1 cellular context compared by ENCODE assay signal in the genomic region with DNA sequence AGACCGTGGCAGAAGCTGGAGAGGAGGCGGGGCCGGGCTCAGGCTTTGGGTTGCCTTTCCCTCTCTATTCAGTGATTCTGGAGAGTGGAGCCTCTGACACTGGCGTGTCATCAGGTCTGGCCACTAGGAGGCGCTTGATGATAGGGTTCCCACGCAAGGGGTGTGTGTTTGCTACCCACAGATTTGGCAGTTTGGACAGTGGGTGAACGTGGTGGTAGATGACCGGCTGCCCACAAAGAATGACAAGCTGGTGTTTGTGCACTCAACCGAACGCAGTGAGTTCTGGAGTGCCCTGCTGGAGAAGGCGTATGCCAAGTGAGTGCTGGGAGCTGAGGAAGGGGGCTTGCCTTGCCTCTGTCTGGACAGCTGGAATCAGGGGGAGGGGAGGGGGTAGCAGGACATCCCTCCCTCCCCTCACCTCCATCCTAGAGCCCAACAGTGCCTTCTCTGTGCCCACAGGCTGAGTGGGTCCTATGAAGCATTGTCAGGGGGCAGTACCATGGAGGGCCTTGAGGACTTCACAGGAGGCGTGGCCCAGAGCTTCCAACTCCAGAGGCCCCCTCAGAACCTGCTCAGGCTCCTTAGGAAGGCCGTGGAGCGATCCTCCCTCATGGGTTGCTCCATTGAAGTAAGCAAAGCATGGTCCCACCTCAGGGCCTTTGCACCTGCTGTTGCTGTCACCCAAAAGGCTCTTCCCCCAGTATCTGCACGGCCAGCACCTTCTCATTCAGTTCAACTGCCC.
TF ChIP-seq lines count a peak whose summit lies in the region.

No MANE protein-coding gene starts in this region.

TF ChIP-seq in HepG2, 621 proteins besides CTCF, POLR2A, EP300 and RAD21 (continued from another document and continues in another):
- TF ChIP-seq, protein P1, sequence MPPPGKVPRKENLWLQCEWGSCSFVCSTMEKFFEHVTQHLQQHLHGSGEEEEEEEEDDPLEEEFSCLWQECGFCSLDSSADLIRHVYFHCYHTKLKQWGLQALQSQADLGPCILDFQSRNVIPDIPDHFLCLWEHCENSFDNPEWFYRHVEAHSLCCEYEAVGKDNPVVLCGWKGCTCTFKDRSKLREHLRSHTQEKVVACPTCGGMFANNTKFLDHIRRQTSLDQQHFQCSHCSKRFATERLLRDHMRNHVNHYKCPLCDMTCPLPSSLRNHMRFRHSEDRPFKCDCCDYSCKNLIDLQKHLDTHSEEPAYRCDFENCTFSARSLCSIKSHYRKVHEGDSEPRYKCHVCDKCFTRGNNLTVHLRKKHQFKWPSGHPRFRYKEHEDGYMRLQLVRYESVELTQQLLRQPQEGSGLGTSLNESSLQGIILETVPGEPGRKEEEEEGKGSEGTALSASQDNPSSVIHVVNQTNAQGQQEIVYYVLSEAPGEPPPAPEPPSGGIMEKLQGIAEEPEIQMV (CRISPR knock-in tag; IDR thresholded peaks at IDR 0.05; ENCODE audit: low read depth), result no peak
- TF ChIP-seq MAZ (IDR thresholded peaks at IDR 0.05; ENCODE audit: borderline replicate concordance, low read depth, low read length) (peak; percentile 42; the same call in 1 of the 2 replicates), MAZ (CRISPR knock-in tag; IDR thresholded peaks at IDR 0.05; ENCODE audit: low read depth) (no peak), ZNF883 (CRISPR knock-in tag; IDR thresholded peaks at IDR 0.05; ENCODE audit: not compliant biosample characterization) (no peak), ZNF143 (CRISPR knock-in tag; IDR thresholded peaks at IDR 0.05) (no peak), CEBPG (CRISPR knock-in tag; IDR thresholded peaks at IDR 0.05) (0 out of 2 replicates have a peak, but pooled peaks have one; percentile 16), ZNF737 (CRISPR knock-in tag; IDR thresholded peaks at IDR 0.05; ENCODE audit: borderline replicate concordance) (no peak), MXI1 (IDR thresholded peaks at IDR 0.05; ENCODE audit: borderline replicate concordance, low read depth, low read length) (no peak), XBP1 (CRISPR knock-in tag; IDR thresholded peaks at IDR 0.05) (no peak), ZBTB3 (CRISPR knock-in tag; IDR thresholded peaks at IDR 0.05; ENCODE audit: borderline replicate concordance, low read depth) (no peak), ZNF329 (CRISPR knock-in tag; IDR thresholded peaks at IDR 0.05; ENCODE audit: low read depth) (no peak), ZNF839 (CRISPR knock-in tag; IDR thresholded peaks at IDR 0.05; ENCODE audit: borderline replicate concordance) (peak; percentile 44; the same call in 1 of the 2 replicates), STAG1 (CRISPR knock-in tag; IDR thresholded peaks at IDR 0.05) (peak; percentile 94), ZNF263 (CRISPR knock-in tag; IDR thresholded peaks at IDR 0.05) (peak; percentile 40; the same call in 1 of the 2 replicates), ZNF354B (CRISPR knock-in tag; IDR thresholded peaks at IDR 0.05) (0 out of 2 replicates have a peak, but pooled peaks have one; percentile 74), LCORL (IDR thresholded peaks at IDR 0.05) (0 out of 2 replicates have a peak, but pooled peaks have one; percentile 34), LCORL (CRISPR knock-in tag; IDR thresholded peaks at IDR 0.05) (peak; percentile 94), ZBTB21 (CRISPR knock-in tag; IDR thresholded peaks at IDR 0.05) (no peak)
- TF ChIP-seq, protein P2, sequence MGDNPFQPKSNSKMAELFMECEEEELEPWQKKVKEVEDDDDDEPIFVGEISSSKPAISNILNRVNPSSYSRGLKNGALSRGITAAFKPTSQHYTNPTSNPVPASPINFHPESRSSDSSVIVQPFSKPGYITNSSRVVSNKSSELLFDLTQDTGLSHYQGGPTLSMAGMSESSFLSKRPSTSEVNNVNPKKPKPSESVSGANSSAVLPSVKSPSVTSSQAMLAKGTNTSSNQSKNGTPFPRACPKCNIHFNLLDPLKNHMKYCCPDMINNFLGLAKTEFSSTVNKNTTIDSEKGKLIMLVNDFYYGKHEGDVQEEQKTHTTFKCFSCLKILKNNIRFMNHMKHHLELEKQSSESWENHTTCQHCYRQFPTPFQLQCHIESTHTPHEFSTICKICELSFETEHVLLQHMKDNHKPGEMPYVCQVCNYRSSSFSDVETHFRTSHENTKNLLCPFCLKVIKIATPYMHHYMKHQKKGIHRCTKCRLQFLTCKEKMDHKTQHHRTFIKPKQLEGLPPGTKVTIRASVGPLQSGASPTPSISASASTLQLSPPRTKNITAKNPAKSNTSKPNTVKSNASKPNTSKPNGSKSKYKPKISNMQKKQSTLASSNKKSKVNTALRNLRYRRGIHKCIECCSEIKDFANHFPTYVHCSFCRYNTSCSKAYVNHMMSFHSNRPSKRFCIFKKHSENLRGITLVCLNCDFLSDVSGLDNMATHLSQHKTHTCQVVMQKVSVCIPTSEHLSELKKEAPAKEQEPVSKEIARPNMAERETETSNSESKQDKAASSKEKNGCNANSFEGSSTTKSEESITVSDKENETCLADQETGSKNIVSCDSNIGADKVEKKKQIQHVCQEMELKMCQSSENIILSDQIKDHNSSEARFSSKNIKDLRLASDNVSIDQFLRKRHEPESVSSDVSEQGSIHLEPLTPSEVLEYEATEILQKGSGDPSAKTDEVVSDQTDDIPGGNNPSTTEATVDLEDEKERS (CRISPR knock-in tag; IDR thresholded peaks at IDR 0.05), result no peak
- TF ChIP-seq, protein P3, sequence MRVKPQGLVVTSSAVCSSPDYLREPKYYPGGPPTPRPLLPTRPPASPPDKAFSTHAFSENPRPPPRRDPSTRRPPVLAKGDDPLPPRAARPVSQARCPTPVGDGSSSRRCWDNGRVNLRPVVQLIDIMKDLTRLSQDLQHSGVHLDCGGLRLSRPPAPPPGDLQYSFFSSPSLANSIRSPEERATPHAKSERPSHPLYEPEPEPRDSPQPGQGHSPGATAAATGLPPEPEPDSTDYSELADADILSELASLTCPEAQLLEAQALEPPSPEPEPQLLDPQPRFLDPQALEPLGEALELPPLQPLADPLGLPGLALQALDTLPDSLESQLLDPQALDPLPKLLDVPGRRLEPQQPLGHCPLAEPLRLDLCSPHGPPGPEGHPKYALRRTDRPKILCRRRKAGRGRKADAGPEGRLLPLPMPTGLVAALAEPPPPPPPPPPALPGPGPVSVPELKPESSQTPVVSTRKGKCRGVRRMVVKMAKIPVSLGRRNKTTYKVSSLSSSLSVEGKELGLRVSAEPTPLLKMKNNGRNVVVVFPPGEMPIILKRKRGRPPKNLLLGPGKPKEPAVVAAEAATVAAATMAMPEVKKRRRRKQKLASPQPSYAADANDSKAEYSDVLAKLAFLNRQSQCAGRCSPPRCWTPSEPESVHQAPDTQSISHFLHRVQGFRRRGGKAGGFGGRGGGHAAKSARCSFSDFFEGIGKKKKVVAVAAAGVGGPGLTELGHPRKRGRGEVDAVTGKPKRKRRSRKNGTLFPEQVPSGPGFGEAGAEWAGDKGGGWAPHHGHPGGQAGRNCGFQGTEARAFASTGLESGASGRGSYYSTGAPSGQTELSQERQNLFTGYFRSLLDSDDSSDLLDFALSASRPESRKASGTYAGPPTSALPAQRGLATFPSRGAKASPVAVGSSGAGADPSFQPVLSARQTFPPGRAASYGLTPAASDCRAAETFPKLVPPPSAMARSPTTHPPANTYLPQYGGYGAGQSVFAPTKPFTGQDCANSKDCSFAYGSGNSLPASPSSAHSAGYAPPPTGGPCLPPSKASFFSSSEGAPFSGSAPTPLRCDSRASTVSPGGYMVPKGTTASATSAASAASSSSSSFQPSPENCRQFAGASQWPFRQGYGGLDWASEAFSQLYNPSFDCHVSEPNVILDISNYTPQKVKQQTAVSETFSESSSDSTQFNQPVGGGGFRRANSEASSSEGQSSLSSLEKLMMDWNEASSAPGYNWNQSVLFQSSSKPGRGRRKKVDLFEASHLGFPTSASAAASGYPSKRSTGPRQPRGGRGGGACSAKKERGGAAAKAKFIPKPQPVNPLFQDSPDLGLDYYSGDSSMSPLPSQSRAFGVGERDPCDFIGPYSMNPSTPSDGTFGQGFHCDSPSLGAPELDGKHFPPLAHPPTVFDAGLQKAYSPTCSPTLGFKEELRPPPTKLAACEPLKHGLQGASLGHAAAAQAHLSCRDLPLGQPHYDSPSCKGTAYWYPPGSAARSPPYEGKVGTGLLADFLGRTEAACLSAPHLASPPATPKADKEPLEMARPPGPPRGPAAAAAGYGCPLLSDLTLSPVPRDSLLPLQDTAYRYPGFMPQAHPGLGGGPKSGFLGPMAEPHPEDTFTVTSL (CRISPR knock-in tag; IDR thresholded peaks at IDR 0.05; ENCODE audit: borderline replicate concordance), result no peak
- TF ChIP-seq, protein P4, sequence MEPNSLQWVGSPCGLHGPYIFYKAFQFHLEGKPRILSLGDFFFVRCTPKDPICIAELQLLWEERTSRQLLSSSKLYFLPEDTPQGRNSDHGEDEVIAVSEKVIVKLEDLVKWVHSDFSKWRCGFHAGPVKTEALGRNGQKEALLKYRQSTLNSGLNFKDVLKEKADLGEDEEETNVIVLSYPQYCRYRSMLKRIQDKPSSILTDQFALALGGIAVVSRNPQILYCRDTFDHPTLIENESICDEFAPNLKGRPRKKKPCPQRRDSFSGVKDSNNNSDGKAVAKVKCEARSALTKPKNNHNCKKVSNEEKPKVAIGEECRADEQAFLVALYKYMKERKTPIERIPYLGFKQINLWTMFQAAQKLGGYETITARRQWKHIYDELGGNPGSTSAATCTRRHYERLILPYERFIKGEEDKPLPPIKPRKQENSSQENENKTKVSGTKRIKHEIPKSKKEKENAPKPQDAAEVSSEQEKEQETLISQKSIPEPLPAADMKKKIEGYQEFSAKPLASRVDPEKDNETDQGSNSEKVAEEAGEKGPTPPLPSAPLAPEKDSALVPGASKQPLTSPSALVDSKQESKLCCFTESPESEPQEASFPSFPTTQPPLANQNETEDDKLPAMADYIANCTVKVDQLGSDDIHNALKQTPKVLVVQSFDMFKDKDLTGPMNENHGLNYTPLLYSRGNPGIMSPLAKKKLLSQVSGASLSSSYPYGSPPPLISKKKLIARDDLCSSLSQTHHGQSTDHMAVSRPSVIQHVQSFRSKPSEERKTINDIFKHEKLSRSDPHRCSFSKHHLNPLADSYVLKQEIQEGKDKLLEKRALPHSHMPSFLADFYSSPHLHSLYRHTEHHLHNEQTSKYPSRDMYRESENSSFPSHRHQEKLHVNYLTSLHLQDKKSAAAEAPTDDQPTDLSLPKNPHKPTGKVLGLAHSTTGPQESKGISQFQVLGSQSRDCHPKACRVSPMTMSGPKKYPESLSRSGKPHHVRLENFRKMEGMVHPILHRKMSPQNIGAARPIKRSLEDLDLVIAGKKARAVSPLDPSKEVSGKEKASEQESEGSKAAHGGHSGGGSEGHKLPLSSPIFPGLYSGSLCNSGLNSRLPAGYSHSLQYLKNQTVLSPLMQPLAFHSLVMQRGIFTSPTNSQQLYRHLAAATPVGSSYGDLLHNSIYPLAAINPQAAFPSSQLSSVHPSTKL (CRISPR knock-in tag; IDR thresholded peaks at IDR 0.05), result peak; percentile 28; the same call in 1 of the 2 replicates
- TF ChIP-seq, protein P5, sequence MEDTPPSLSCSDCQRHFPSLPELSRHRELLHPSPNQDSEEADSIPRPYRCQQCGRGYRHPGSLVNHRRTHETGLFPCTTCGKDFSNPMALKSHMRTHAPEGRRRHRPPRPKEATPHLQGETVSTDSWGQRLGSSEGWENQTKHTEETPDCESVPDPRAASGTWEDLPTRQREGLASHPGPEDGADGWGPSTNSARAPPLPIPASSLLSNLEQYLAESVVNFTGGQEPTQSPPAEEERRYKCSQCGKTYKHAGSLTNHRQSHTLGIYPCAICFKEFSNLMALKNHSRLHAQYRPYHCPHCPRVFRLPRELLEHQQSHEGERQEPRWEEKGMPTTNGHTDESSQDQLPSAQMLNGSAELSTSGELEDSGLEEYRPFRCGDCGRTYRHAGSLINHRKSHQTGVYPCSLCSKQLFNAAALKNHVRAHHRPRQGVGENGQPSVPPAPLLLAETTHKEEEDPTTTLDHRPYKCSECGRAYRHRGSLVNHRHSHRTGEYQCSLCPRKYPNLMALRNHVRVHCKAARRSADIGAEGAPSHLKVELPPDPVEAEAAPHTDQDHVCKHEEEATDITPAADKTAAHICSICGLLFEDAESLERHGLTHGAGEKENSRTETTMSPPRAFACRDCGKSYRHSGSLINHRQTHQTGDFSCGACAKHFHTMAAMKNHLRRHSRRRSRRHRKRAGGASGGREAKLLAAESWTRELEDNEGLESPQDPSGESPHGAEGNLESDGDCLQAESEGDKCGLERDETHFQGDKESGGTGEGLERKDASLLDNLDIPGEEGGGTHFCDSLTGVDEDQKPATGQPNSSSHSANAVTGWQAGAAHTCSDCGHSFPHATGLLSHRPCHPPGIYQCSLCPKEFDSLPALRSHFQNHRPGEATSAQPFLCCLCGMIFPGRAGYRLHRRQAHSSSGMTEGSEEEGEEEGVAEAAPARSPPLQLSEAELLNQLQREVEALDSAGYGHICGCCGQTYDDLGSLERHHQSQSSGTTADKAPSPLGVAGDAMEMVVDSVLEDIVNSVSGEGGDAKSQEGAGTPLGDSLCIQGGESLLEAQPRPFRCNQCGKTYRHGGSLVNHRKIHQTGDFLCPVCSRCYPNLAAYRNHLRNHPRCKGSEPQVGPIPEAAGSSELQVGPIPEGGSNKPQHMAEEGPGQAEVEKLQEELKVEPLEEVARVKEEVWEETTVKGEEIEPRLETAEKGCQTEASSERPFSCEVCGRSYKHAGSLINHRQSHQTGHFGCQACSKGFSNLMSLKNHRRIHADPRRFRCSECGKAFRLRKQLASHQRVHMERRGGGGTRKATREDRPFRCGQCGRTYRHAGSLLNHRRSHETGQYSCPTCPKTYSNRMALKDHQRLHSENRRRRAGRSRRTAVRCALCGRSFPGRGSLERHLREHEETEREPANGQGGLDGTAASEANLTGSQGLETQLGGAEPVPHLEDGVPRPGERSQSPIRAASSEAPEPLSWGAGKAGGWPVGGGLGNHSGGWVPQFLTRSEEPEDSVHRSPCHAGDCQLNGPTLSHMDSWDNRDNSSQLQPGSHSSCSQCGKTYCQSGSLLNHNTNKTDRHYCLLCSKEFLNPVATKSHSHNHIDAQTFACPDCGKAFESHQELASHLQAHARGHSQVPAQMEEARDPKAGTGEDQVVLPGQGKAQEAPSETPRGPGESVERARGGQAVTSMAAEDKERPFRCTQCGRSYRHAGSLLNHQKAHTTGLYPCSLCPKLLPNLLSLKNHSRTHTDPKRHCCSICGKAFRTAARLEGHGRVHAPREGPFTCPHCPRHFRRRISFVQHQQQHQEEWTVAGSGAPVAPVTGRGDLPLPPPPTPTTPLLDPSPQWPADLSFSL (CRISPR knock-in tag; IDR thresholded peaks at IDR 0.05), result no peak
- TF ChIP-seq, protein P6, sequence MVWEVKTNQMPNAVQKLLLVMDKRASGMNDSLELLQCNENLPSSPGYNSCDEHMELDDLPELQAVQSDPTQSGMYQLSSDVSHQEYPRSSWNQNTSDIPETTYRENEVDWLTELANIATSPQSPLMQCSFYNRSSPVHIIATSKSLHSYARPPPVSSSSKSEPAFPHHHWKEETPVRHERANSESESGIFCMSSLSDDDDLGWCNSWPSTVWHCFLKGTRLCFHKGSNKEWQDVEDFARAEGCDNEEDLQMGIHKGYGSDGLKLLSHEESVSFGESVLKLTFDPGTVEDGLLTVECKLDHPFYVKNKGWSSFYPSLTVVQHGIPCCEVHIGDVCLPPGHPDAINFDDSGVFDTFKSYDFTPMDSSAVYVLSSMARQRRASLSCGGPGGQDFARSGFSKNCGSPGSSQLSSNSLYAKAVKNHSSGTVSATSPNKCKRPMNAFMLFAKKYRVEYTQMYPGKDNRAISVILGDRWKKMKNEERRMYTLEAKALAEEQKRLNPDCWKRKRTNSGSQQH (CRISPR knock-in tag; IDR thresholded peaks at IDR 0.05; ENCODE audit: low read depth), result 0 out of 2 replicates have a peak, but pooled peaks have one; percentile 51
- TF ChIP-seq, protein P7, sequence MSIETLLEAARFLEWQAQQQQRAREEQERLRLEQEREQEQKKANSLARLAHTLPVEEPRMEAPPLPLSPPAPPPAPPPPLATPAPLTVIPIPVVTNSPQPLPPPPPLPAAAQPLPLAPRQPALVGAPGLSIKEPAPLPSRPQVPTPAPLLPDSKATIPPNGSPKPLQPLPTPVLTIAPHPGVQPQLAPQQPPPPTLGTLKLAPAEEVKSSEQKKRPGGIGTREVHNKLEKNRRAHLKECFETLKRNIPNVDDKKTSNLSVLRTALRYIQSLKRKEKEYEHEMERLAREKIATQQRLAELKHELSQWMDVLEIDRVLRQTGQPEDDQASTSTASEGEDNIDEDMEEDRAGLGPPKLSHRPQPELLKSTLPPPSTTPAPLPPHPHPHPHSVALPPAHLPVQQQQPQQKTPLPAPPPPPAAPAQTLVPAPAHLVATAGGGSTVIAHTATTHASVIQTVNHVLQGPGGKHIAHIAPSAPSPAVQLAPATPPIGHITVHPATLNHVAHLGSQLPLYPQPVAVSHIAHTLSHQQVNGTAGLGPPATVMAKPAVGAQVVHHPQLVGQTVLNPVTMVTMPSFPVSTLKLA (IDR thresholded peaks at IDR 0.05), result no peak
